ENCODE assay signal across 35 cellular contexts in the genomic region with DNA sequence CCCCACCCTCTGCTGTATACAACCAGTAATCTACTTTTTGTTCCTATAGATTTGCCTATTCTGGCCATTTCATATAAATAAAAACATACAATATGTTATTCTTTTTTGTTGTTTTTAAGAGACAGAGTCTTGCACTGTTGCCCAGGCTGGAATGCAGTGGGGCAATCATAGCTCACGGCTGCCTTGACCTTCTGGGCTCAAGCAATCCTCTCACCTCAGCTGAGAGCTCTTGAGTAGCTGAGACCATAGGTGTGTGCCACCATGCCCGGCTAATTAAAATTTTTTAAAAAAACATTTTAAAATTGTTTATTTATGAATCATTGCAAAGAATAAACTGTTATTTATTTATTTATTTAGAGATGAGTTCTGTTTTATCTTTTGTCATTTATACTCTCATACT.
"Had no signal": no experiment of that assay in that cellular context is flagged by ENCODE, and none has a peak within 500 bp of the region (broad histone marks: within the 10 kb centered on the region; RNA-seq: fewer than 3 reads in every experiment).

No MANE protein-coding gene starts in this region.

- DNase-seq: activated B cell treated with CpG ODN at 0.5 μM for 24 hours; activated CD4-positive, alpha-beta memory T cell treated with anti-CD3 and anti-CD28 coated beads for 36 hours; activated CD4-positive, alpha-beta T cell treated with anti-CD3 and anti-CD28 coated beads for 4 hours; activated CD4-positive, alpha-beta T cell treated with anti-CD3 and anti-CD28 coated beads, Interleukin-2, amount 10 ng/mL, durations not matched to agents 24 days and 14 days; activated CD4-positive, alpha-beta T cell treated with anti-CD3 and anti-CD28 coated beads, Interleukin-2, amount 50 U/mL, for 1 hour; activated CD4-positive, alpha-beta T cell treated with anti-CD3 and anti-CD28 coated beads, Interleukin-2, amount 50 U/mL, for 4 hours; activated CD4-positive, CD25-positive, alpha-beta regulatory T cell treated with anti-CD3 and anti-CD28 coated beads, Interleukin-2, amount 50 U/mL, for 72 hours; activated CD8-positive, alpha-beta memory T cell treated with anti-CD3 and anti-CD28 coated beads, Interleukin-2, amount 50 U/mL, for 4 hours; activated CD8-positive, alpha-beta T cell treated with anti-CD3 and anti-CD28 coated beads for 36 hours; activated effector memory CD4-positive, alpha-beta T cell treated with anti-CD3 and anti-CD28 coated beads, Interleukin-2, amount 50 U/mL, for 16 hours; activated gamma-delta T cell treated with Interleukin-2 at 50 U/mL for 16 hours; activated naive CD4-positive, alpha-beta T cell; activated naive CD4-positive, alpha-beta T cell treated with anti-CD3 and anti-CD28 coated beads for 36 hours; activated naive CD4-positive, alpha-beta T cell treated with anti-CD3 and anti-CD28 coated beads, Interleukin-2, amount 50 U/mL, for 16 hours; activated naive CD8-positive, alpha-beta T cell treated with anti-CD3 and anti-CD28 coated beads for 36 hours; activated T-cell treated with anti-CD3 and anti-CD28 coated beads for 4 hours; activated T-cell treated with anti-CD3 and anti-CD28 coated beads, Interleukin-2, amount 50 U/mL, for 1 hour; activated T-cell treated with anti-CD3 and anti-CD28 coated beads, Interleukin-2, amount 50 U/mL, for 4 hours; activated T-cell treated with anti-CD3 and anti-CD28 coated beads, Interleukin-2, amount 50 U/mL, for 72 hours; adrenal gland; amniotic stem cell; aorta; body of pancreas; brain microvascular endothelial cell; central memory CD4-positive, alpha-beta T cell; T-helper 1 cell; T-helper 2 cell; T-helper 9 cell had no signal

- H3K4me1 ChIP-seq: adrenal gland, body of pancreas, breast epithelium had no signal

- H3K4me3 ChIP-seq: adrenal gland, body of pancreas, breast epithelium had no signal

- H3K9me3 ChIP-seq: adrenal gland, body of pancreas, breast epithelium had no signal

- H3K27ac ChIP-seq: adrenal gland, body of pancreas, brain microvascular endothelial cell, breast epithelium, VCaP had no signal

- H3K27me3 Mint-ChIP-seq: activated B cell treated with CpG ODN at 0.5 μM for 24 hours; activated CD4-positive, alpha-beta memory T cell treated with anti-CD3 and anti-CD28 coated beads for 36 hours; activated CD4-positive, alpha-beta T cell treated with anti-CD3 and anti-CD28 coated beads, Interleukin-2, amount 10 ng/mL, durations not matched to agents 24 days and 14 days; activated CD8-positive, alpha-beta T cell treated with anti-CD3 and anti-CD28 coated beads for 36 hours; activated naive CD8-positive, alpha-beta T cell treated with anti-CD3 and anti-CD28 coated beads for 36 hours; activated T-helper 17 cell treated with anti-CD3 and anti-CD28 coated beads, Interleukin-2, amount 50 U/mL, for 72 hours had no signal

- H3K27ac Mint-ChIP-seq: activated B cell treated with CpG ODN at 0.5 μM for 24 hours; activated CD4-positive, alpha-beta memory T cell treated with anti-CD3 and anti-CD28 coated beads for 36 hours; activated CD4-positive, alpha-beta T cell treated with anti-CD3 and anti-CD28 coated beads, Interleukin-2, amount 10 ng/mL, durations not matched to agents 24 days and 14 days; activated CD8-positive, alpha-beta T cell treated with anti-CD3 and anti-CD28 coated beads for 36 hours; activated naive CD4-positive, alpha-beta T cell treated with anti-CD3 and anti-CD28 coated beads for 36 hours; activated naive CD4-positive, alpha-beta T cell treated with anti-CD3 and anti-CD28 coated beads, Interleukin-2, amount 50 U/mL, for 72 hours; activated naive CD8-positive, alpha-beta T cell treated with anti-CD3 and anti-CD28 coated beads for 36 hours; activated T-cell treated with anti-CD3 and anti-CD28 coated beads, Interleukin-2, amount 50 U/mL, for 72 hours; activated T-helper 1 cell treated with anti-CD3 and anti-CD28 coated beads, Interleukin-12 subunit alpha, Interleukin-12 subunit beta, Interleukin-2, Interleukin-4 antibody, amounts not matched to agents 30 ng/mL and 10 ng/mL and 1 ng/mL, durations not matched to agents 14 hours and 24 hours and 36 hours; activated T-helper 17 cell treated with anti-CD3 and anti-CD28 coated beads, Interleukin-2, amount 50 U/mL, for 72 hours; T-helper 1 cell treated with Interleukin-12 subunit alpha and Interleukin-12 subunit beta and Interleukin-4 antibody, amounts not matched to agents 30 μg/mL and 1 μg/mL, for 36 hours; T-helper 2 cell treated with Interferon-gamma antibody and Interleukin-4, amounts not matched to agents 5 μg/mL and 100 μg/mL, for 36 hours had no signal

- H3K27me3 ChIP-seq: adrenal gland, body of pancreas, brain microvascular endothelial cell, breast epithelium had no signal

- H3K9me3 Mint-ChIP-seq: activated B cell treated with CpG ODN at 0.5 μM for 24 hours; activated CD4-positive, alpha-beta memory T cell treated with anti-CD3 and anti-CD28 coated beads for 36 hours; activated CD4-positive, alpha-beta T cell treated with anti-CD3 and anti-CD28 coated beads, Interleukin-2, amount 10 ng/mL, durations not matched to agents 24 days and 14 days; activated CD8-positive, alpha-beta T cell treated with anti-CD3 and anti-CD28 coated beads for 36 hours; activated naive CD4-positive, alpha-beta T cell treated with anti-CD3 and anti-CD28 coated beads for 36 hours; activated naive CD4-positive, alpha-beta T cell treated with anti-CD3 and anti-CD28 coated beads, Interleukin-2, amount 50 U/mL, for 72 hours; activated naive CD8-positive, alpha-beta T cell treated with anti-CD3 and anti-CD28 coated beads for 36 hours; activated T-cell treated with anti-CD3 and anti-CD28 coated beads, Interleukin-2, amount 50 U/mL, for 4 hours; activated T-cell treated with anti-CD3 and anti-CD28 coated beads, Interleukin-2, amount 50 U/mL, for 72 hours; activated T-helper 1 cell treated with anti-CD3 and anti-CD28 coated beads, Interleukin-12 subunit alpha, Interleukin-12 subunit beta, Interleukin-2, Interleukin-4 antibody, amounts not matched to agents 30 ng/mL and 10 ng/mL and 1 ng/mL, durations not matched to agents 14 hours and 24 hours and 36 hours; activated T-helper 17 cell treated with anti-CD3 and anti-CD28 coated beads, Interleukin-2, amount 50 U/mL, for 72 hours; T-helper 1 cell treated with Interleukin-12 subunit alpha and Interleukin-12 subunit beta and Interleukin-4 antibody, amounts not matched to agents 30 μg/mL and 1 μg/mL, for 36 hours; T-helper 2 cell treated with Interferon-gamma antibody and Interleukin-4, amounts not matched to agents 5 μg/mL and 100 μg/mL, for 36 hours had no signal

- ATAC-seq: activated CD8-positive, alpha-beta T cell treated with anti-CD3 and anti-CD28 coated beads for 36 hours; activated naive CD4-positive, alpha-beta T cell treated with anti-CD3 and anti-CD28 coated beads, Interleukin-2, amount 50 U/mL, for 72 hours; activated T-cell treated with anti-CD3 and anti-CD28 coated beads, Interleukin-2, amount 50 U/mL, for 4 hours; activated T-cell treated with anti-CD3 and anti-CD28 coated beads, Interleukin-2, amount 50 U/mL, for 72 hours; activated T-helper 17 cell treated with anti-CD3 and anti-CD28 coated beads, Interleukin-2, amount 50 U/mL, for 72 hours; body of pancreas had no signal

- H3K36me3 ChIP-seq: brain microvascular endothelial cell, breast epithelium had no signal

- H3K4me3 Mint-ChIP-seq: activated B cell treated with CpG ODN at 0.5 μM for 24 hours; activated CD4-positive, alpha-beta memory T cell treated with anti-CD3 and anti-CD28 coated beads for 36 hours; activated CD4-positive, alpha-beta T cell treated with anti-CD3 and anti-CD28 coated beads, Interleukin-2, amount 10 ng/mL, durations not matched to agents 24 days and 14 days; activated CD8-positive, alpha-beta T cell treated with anti-CD3 and anti-CD28 coated beads for 36 hours; activated naive CD4-positive, alpha-beta T cell treated with anti-CD3 and anti-CD28 coated beads for 36 hours; activated naive CD8-positive, alpha-beta T cell treated with anti-CD3 and anti-CD28 coated beads for 36 hours; activated T-cell treated with anti-CD3 and anti-CD28 coated beads, Interleukin-2, amount 50 U/mL, for 4 hours; activated T-cell treated with anti-CD3 and anti-CD28 coated beads, Interleukin-2, amount 50 U/mL, for 72 hours; activated T-helper 1 cell treated with anti-CD3 and anti-CD28 coated beads, Interleukin-12 subunit alpha, Interleukin-12 subunit beta, Interleukin-2, Interleukin-4 antibody, amounts not matched to agents 30 ng/mL and 10 ng/mL and 1 ng/mL, durations not matched to agents 14 hours and 24 hours and 36 hours; activated T-helper 17 cell treated with anti-CD3 and anti-CD28 coated beads, Interleukin-2, amount 50 U/mL, for 72 hours; T-helper 1 cell treated with Interleukin-12 subunit alpha and Interleukin-12 subunit beta and Interleukin-4 antibody, amounts not matched to agents 30 μg/mL and 1 μg/mL, for 36 hours; T-helper 2 cell treated with Interferon-gamma antibody and Interleukin-4, amounts not matched to agents 5 μg/mL and 100 μg/mL, for 36 hours had no signal

- H3K36me3 Mint-ChIP-seq: activated naive CD4-positive, alpha-beta T cell treated with anti-CD3 and anti-CD28 coated beads, Interleukin-2, amount 50 U/mL, for 72 hours had no signal

- H3K4me1 Mint-ChIP-seq: activated B cell treated with CpG ODN at 0.5 μM for 24 hours; activated CD4-positive, alpha-beta T cell treated with anti-CD3 and anti-CD28 coated beads, Interleukin-2, amount 10 ng/mL, durations not matched to agents 24 days and 14 days; activated naive CD8-positive, alpha-beta T cell treated with anti-CD3 and anti-CD28 coated beads for 36 hours; activated T-helper 17 cell treated with anti-CD3 and anti-CD28 coated beads, Interleukin-2, amount 50 U/mL, for 72 hours had no signal
